Comparison of ENCODE assay signal across 16 cellular contexts in the genomic region with DNA sequence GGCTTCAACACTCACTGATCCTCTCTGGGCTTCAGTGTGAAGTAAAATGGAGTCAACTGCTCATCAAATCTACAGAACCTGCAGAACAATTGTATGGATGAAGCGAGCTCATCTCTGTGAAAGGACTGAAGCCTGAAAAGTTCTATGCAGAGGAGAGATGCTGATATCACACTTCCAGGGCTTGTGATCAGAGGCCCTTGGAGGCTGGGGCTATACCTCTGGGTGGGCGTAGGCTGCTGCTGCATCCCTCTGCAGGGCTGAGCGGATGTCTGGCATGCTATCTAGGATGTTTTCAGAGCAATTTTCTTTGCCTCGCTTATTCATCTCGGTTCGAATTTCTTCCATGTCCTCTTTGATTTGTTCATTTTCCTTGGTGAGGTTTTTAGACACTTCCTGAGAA. TPM values are rescaled to one million over a fixed set of nuclear protein-coding genes. Genes with fewer than 3 reads are reported as not detected.
DNase-seq lines count a peak whose midpoint lies in the region; ATAC-seq and TF ChIP-seq lines count a peak whose summit lies in the region.
"Had no signal": no experiment of that assay in that cellular context is flagged by ENCODE, and none has a peak within 500 bp of the region (broad histone marks: within the 10 kb centered on the region; RNA-seq: fewer than 3 reads in every experiment).

No MANE protein-coding gene starts in this region.

- H3K36me3 Mint-ChIP-seq in nephron (ENCODE audit: low read depth): peaks cover 11% of the 10 kb centered on the region
- H3K36me3 Mint-ChIP-seq in activated CD4-positive, alpha-beta T cell treated with anti-CD3 and anti-CD28 coated beads, Interleukin-2, amount 10 ng/mL, durations not matched to agents 7 days and 5 days (ENCODE audit: low read depth): no peaks in the 10 kb centered on the region
- H3K36me3 Mint-ChIP-seq: IgD-negative memory B cell had no signal

- no peaks in the 10 kb centered on the region for H3K9me3 Mint-ChIP-seq in nephron
- no peaks in the 10 kb centered on the region for H3K9me3 Mint-ChIP-seq in activated CD4-positive, alpha-beta T cell treated with anti-CD3 and anti-CD28 coated beads, Interleukin-2, amount 10 ng/mL, durations not matched to agents 7 days and 5 days
- H3K9me3 Mint-ChIP-seq: CD4-positive, alpha-beta T cell; GM23338 had no signal

- no peaks in the 10 kb centered on the region for H4K20me1 ChIP-seq in KMS-11 (ENCODE audit: insufficient read depth)

- H3K9ac ChIP-seq in KMS-11: no peak overlapping the region

- H3K4me1 Mint-ChIP-seq in nephron: peaks cover 67% of the 10 kb centered on the region
- peaks cover 9% of the 10 kb centered on the region for H3K4me1 Mint-ChIP-seq in activated CD4-positive, alpha-beta T cell treated with anti-CD3 and anti-CD28 coated beads, Interleukin-2, amount 10 ng/mL, durations not matched to agents 7 days and 5 days
- H3K4me1 Mint-ChIP-seq: B cell had no signal

- no peak overlapping the region for H2AFZ ChIP-seq in KMS-11 (ENCODE audit: low read depth)
- H2AFZ ChIP-seq: GM23338 had no signal

- peak overlapping the region; percentile 86; the same call in 1 of the 2 replicates for H3K27ac ChIP-seq in KMS-11

- peaks cover 10% of the 10 kb centered on the region for H3K27me3 Mint-ChIP-seq in nephron (ENCODE audit: low read depth)
- H3K27me3 Mint-ChIP-seq in activated CD4-positive, alpha-beta T cell treated with anti-CD3 and anti-CD28 coated beads, Interleukin-2, amount 10 ng/mL, durations not matched to agents 7 days and 5 days: no peaks in the 10 kb centered on the region
- H3K27me3 Mint-ChIP-seq: CD4-positive, alpha-beta T cell had no signal

- no peak for TF ChIP-seq CTCF in KMS-11 (conservative IDR thresholded peaks at IDR 0.05; ENCODE audit: low read depth, low read length)
- TF ChIP-seq CTCF in nephron (IDR thresholded peaks at IDR 0.05; ENCODE audit: unreplicated experiment in 3 of 3): no peak

- H3K27ac Mint-ChIP-seq in nephron: peak overlapping the region in 2 of 3 experiments; percentile 60 to 61
- no peak overlapping the region for H3K27ac Mint-ChIP-seq in activated CD4-positive, alpha-beta T cell treated with anti-CD3 and anti-CD28 coated beads, Interleukin-2, amount 10 ng/mL, durations not matched to agents 7 days and 5 days
- H3K27ac Mint-ChIP-seq: B cell; CD4-positive, alpha-beta T cell; GM23338; IgD-negative memory B cell had no signal

- POLR2A ChIA-PET in activated CD4-positive, alpha-beta T cell treated with anti-CD3 and anti-CD28 coated beads, Interleukin-2, amount 10 ng/mL, durations not matched to agents 7 days and 5 days (lab: Charles Lee): no interaction called here

- H3K36me3 ChIP-seq in KMS-11 (ENCODE audit: insufficient read depth): no peaks in the 10 kb centered on the region

- ATAC-seq in HG02973 (IDR thresholded peaks at IDR 0.05; ENCODE audit: unreplicated experiment): no peak
- no peak for ATAC-seq in GM18502 (IDR thresholded peaks at IDR 0.05; ENCODE audit: poor library complexity, unreplicated experiment)
- ATAC-seq: GM23338 had no signal

- H3K4me1 ChIP-seq in KMS-11 (ENCODE audit: low read depth, poor library complexity, severe bottlenecking): peaks cover 98% of the 10 kb centered on the region

- H3K79me2 ChIP-seq in KMS-11 (ENCODE audit: insufficient read depth, low read depth): no peaks in the 10 kb centered on the region

- no peak overlapping the region for H3K4me3 ChIP-seq in KMS-11 (IDR thresholded peaks at IDR 0.05; ENCODE audit: insufficient read depth, low read depth, low read length)
- H3K4me3 ChIP-seq: GM23338 had no signal

- H3K27me3 ChIP-seq in KMS-11 (ENCODE audit: insufficient read depth, low read depth): no peaks in the 10 kb centered on the region

- H3K4me3 Mint-ChIP-seq in nephron: no peak overlapping the region
- H3K4me3 Mint-ChIP-seq in activated CD4-positive, alpha-beta T cell treated with anti-CD3 and anti-CD28 coated beads, Interleukin-2, amount 10 ng/mL, durations not matched to agents 7 days and 5 days: no peak overlapping the region
- H3K4me3 Mint-ChIP-seq: B cell; CD4-positive, alpha-beta T cell; GM23338; IgD-negative memory B cell had no signal

- H3K4me2 ChIP-seq in KMS-11: 0 out of 2 replicates have a peak overlapping the region, but pooled peaks have one; percentile 0
- H3K4me2 ChIP-seq: GM23338 had no signal

- CTCF ChIA-PET in activated CD4-positive, alpha-beta T cell treated with anti-CD3 and anti-CD28 coated beads, Interleukin-2, amount 10 ng/mL, durations not matched to agents 7 days and 5 days (lab: Charles Lee): no interaction called here

- DNase-seq in fibroblast of peridontal ligament (ENCODE audit: extremely low read depth): peak; percentile 18
- DNase-seq in activated CD4-positive, alpha-beta T cell treated with anti-CD3 and anti-CD28 coated beads, Interleukin-2, amount 10 ng/mL, durations not matched to agents 7 days and 5 days: no peak
- no peak for DNase-seq in central memory CD4-positive, alpha-beta T cell
- DNase-seq: C1 segment of cervical spinal cord; CD4-positive, alpha-beta T cell; DMS153; DND-41; GF-D8; H7 had no signal

RNA-seq across cellular contexts. Expression of gene OLFML2B, which starts 17.6 kb away (rescaled TPM):
- total RNA-seq in activated CD4-positive, alpha-beta T cell treated with anti-CD3 and anti-CD28 coated beads, Interleukin-2, amount 10 ng/mL, durations not matched to agents 7 days and 5 days: not detected
- total RNA-seq: B cell had no signal
